ENCODE assay signal across 17 cellular contexts in the genomic region with DNA sequence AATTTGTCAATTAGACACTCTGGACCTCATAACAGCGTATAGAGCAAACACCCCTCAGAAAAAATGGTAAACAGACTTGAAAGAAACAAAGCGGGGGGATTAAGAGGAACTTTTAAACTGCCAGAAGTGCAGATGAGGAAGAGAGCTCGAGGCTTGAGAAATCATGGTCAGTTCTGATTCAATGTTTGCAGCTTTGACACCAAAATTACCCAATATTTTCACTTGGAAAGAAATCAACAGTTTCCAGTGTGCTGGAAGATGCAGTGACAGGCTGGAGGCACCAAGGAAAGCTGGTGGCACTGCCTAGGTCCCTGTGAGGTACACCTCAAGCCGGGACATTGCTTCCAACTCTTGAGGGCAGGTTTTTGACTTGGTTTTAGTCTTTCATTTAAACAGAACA.
"Had no signal": no experiment of that assay in that cellular context is flagged by ENCODE, and none has a peak within 500 bp of the region (broad histone marks: within the 10 kb centered on the region; RNA-seq: fewer than 3 reads in every experiment).

No MANE protein-coding gene starts in this region.

- H3K27me3 ChIP-seq: body of pancreas, left lung had no signal

- H3K4me3 Mint-ChIP-seq: activated B cell treated with CpG ODN at 0.5 μM for 24 hours; activated CD8-positive, alpha-beta T cell treated with anti-CD3 and anti-CD28 coated beads, Interleukin-2, amount 10 ng/mL, durations not matched to agents 7 days and 5 days; activated naive CD8-positive, alpha-beta T cell; central memory CD8-positive, alpha-beta T cell; memory B cell; naive thymus-derived CD4-positive, alpha-beta T cell; stimulated activated effector memory CD8-positive, alpha-beta T cell treated with anti-CD3 and anti-CD28 coated beads, Interleukin-12 subunit alpha, Interleukin-12 subunit beta, amount 100 ng/mL, for 72 hours had no signal

- H3K4me3 ChIP-seq: body of pancreas, coronary artery, esophagus squamous epithelium, left lung, mucosa of descending colon had no signal

- H3K4me1 Mint-ChIP-seq: activated B cell treated with CpG ODN at 0.5 μM for 24 hours; central memory CD8-positive, alpha-beta T cell; memory B cell; naive thymus-derived CD4-positive, alpha-beta T cell; stimulated activated effector memory CD8-positive, alpha-beta T cell treated with anti-CD3 and anti-CD28 coated beads, Interleukin-12 subunit alpha, Interleukin-12 subunit beta, amount 100 ng/mL, for 72 hours had no signal

- H3K36me3 Mint-ChIP-seq: activated naive CD8-positive, alpha-beta T cell; memory B cell; naive thymus-derived CD4-positive, alpha-beta T cell; stimulated activated effector memory CD8-positive, alpha-beta T cell treated with anti-CD3 and anti-CD28 coated beads, Interleukin-12 subunit alpha, Interleukin-12 subunit beta, amount 100 ng/mL, for 72 hours had no signal

- H3K27ac ChIP-seq: body of pancreas, coronary artery, esophagus squamous epithelium, left lung had no signal

- H3K27me3 Mint-ChIP-seq: activated B cell treated with CpG ODN at 0.5 μM for 24 hours; central memory CD8-positive, alpha-beta T cell; memory B cell; naive thymus-derived CD4-positive, alpha-beta T cell had no signal

- H3K36me3 ChIP-seq: esophagus squamous epithelium, left lung had no signal

- H3K9me3 ChIP-seq: body of pancreas, esophagus squamous epithelium, mucosa of descending colon had no signal

- ATAC-seq: activated CD8-positive, alpha-beta T cell treated with anti-CD3 and anti-CD28 coated beads, Interleukin-2, amount 10 ng/mL, durations not matched to agents 7 days and 5 days; body of pancreas; left lung; mucosa of descending colon; naive thymus-derived CD4-positive, alpha-beta T cell; stimulated activated effector memory CD8-positive, alpha-beta T cell treated with anti-CD3 and anti-CD28 coated beads, Interleukin-12 subunit alpha, Interleukin-12 subunit beta, amount 100 ng/mL, for 72 hours had no signal

- H3K4me1 ChIP-seq: body of pancreas had no signal

- DNase-seq: activated B cell treated with CpG ODN at 0.5 μM for 24 hours; activated CD4-positive, alpha-beta T cell treated with anti-CD3 and anti-CD28 coated beads for 48 hours; activated CD8-positive, alpha-beta memory T cell treated with anti-CD3 and anti-CD28 coated beads, Interleukin-2, amount 50 U/mL, for 4 hours; activated CD8-positive, alpha-beta T cell treated with anti-CD3 and anti-CD28 coated beads, Interleukin-2, amount 10 ng/mL, durations not matched to agents 7 days and 5 days; activated gamma-delta T cell; activated T-cell treated with anti-CD3 and anti-CD28 coated beads, Interleukin-2, amount 50 U/mL, for 48 hours; amygdala; body of pancreas; esophagus squamous epithelium; left lung; mucosa of descending colon; naive thymus-derived CD4-positive, alpha-beta T cell had no signal

- H3K27ac Mint-ChIP-seq: activated B cell treated with CpG ODN at 0.5 μM for 24 hours; activated CD8-positive, alpha-beta T cell treated with anti-CD3 and anti-CD28 coated beads, Interleukin-2, amount 10 ng/mL, durations not matched to agents 7 days and 5 days; activated naive CD8-positive, alpha-beta T cell; memory B cell; naive thymus-derived CD4-positive, alpha-beta T cell; stimulated activated effector memory CD8-positive, alpha-beta T cell treated with anti-CD3 and anti-CD28 coated beads, Interleukin-12 subunit alpha, Interleukin-12 subunit beta, amount 100 ng/mL, for 72 hours had no signal
